In genomic region chr6:2730353-2730752, GRCh38 we compare ENCODE assay signal across 21 cellular contexts. TPM values are rescaled to one million over a fixed set of nuclear protein-coding genes. Genes with fewer than 3 reads are reported as not detected.
A peak's percentile ranks its signal among the peaks of the same experiment; 100 is the strongest.
DNase-seq lines count a peak whose midpoint lies in the region; ATAC-seq, FAIRE-seq and TF ChIP-seq lines count a peak whose summit lies in the region.
"Had no signal": no experiment of that assay in that cellular context is flagged by ENCODE, and none has a peak within 500 bp of the region (broad histone marks: within the 10 kb centered on the region; RNA-seq: fewer than 3 reads in every experiment).

No MANE protein-coding gene starts in this region.

- no peak overlapping the region for H3K4me2 ChIP-seq in GM23338
- no peak overlapping the region for H3K4me2 ChIP-seq in K562 (ENCODE audit: insufficient read depth, low read length)
- no peak overlapping the region for H3K4me2 ChIP-seq in parathyroid adenoma (ENCODE audit: low read length)

- H3K9me3 Mint-ChIP-seq in GM23338, result no peaks in the 10 kb centered on the region
- H3K9me3 Mint-ChIP-seq: CD14-positive monocyte had no signal

- CTCF ChIA-PET in K562 (lab: Yijun Ruan, JAX; ENCODE audit: low intra/inter-chr PET ratio), result no interaction called here

- no peak for ATAC-seq in GM23338
- ATAC-seq in K562, result no peak
- no peak for ATAC-seq in GM18519 (IDR thresholded peaks at IDR 0.05; ENCODE audit: low FRiP score, unreplicated experiment)
- ATAC-seq: SK-N-SH treated with all-trans-retinoic acid at 6 μM for 48 hours had no signal

- H3K36me3 ChIP-seq in GM23338 (ENCODE audit: insufficient read depth) (no peaks in the 10 kb centered on the region), K562 (ENCODE audit: control insufficient read depth, insufficient read depth, low read length) (no peaks in the 10 kb centered on the region), parathyroid adenoma (ENCODE audit: control insufficient read depth, insufficient read depth, low read length) (no peaks in the 10 kb centered on the region), MG63 (no peaks in the 10 kb centered on the region)

- TF ChIP-seq POLR2A in K562 (conservative IDR thresholded peaks at IDR 0.05), result no peak

- H2AFZ ChIP-seq in GM23338 (peak overlapping the region; percentile 56; the same call in 1 of the 2 replicates), K562 (ENCODE audit: low read depth, low read length) (peak overlapping the region; percentile 40; the same call in 1 of the 2 replicates), parathyroid adenoma (peak overlapping the region; percentile 2)

- H3K4me1 Mint-ChIP-seq in GM23338, result peaks cover 60% of the 10 kb centered on the region

- no TSS peak for BruUV-seq in K562 (replicated peaks; lab: Mats Ljungman, UMichigan)

- no peak overlapping the region for H3K4me3 Mint-ChIP-seq in GM23338
- H3K4me3 Mint-ChIP-seq: CD14-positive monocyte, IgD-negative memory B cell had no signal

- no peaks in the 10 kb centered on the region for H3K9me2 ChIP-seq in GM23338 (ENCODE audit: insufficient read depth)

- DNase-seq in Ammon's horn (ENCODE audit: low spot score), result peak; percentile 42
- DNase-seq in GM23338 (ENCODE audit: low spot score), result no peak
- no peak for DNase-seq in K562 (ENCODE audit: extremely low read depth in 1 of 4, low spot score in 3 of 4)
- no peak for DNase-seq in MG63
- DNase-seq in stimulated activated CD4-positive, alpha-beta T cell treated with anti-CD3 and anti-CD28 coated beads, Interleukin-12 subunit alpha, Interleukin-12 subunit beta, amount 100 ng/mL, for 4 hours, result no peak
- DNase-seq: DMS 273 treated with DMSO at 0.1 percent for 48 hours; HCEC 1CT; NCI-H1105 treated with DMSO at 0.1 percent for 48 hours; NCI-H1694 treated with DMSO at 0.1 percent for 48 hours; NCI-H2107; NCI-H510A; NCI-H748 treated with DMSO at 0.1 percent for 48 hours; NK-92 treated with Interleukin-12 subunit alpha and Interleukin-12 subunit beta, amount 100 ng/mL, for 24 hours; SHP77 treated with DMSO at 0.1 percent for 48 hours had no signal

- TF ChIP-seq RAD21 in K562 (CRISPR knock-in tag; conservative IDR thresholded peaks at IDR 0.05 in 1 of 2, IDR thresholded peaks at IDR 0.05 in 1 of 2), result no peak

- H3K36me3 Mint-ChIP-seq in GM23338 (ENCODE audit: low read depth), result no peaks in the 10 kb centered on the region
- H3K36me3 Mint-ChIP-seq: CD14-positive monocyte, IgD-negative memory B cell had no signal

- no peak for TF ChIP-seq CTCF in GM23338 (conservative IDR thresholded peaks at IDR 0.05; ENCODE audit: low read depth in 2 of 2)
- TF ChIP-seq CTCF in K562 (IDR thresholded peaks at IDR 0.05 in 2 of 3, conservative IDR thresholded peaks at IDR 0.05 in 1 of 3; ENCODE audit: insufficient read depth in 2 of 3, low read depth in 1 of 3, low read length in 3 of 3), result no peak
- TF ChIP-seq CTCF in parathyroid adenoma (IDR thresholded peaks at IDR 0.05), result no peak

- H3K4me3 ChIP-seq in GM23338 (no peak overlapping the region), K562 (no peak overlapping the region), parathyroid adenoma (ENCODE audit: low read depth, low read length) (no peak overlapping the region), MG63 (no peak overlapping the region)

- 21% methylated on average over 4 of the region's 4 CpGs for WGBS in K562 (ENCODE audit: insufficient coverage, low coverage, missing lambda C conversion rate)

- H4K20me1 ChIP-seq in GM23338 (replicated peaks; ENCODE audit: insufficient read depth) (no peaks in the 10 kb centered on the region), K562 (replicated peaks; ENCODE audit: control insufficient read depth, insufficient read depth, low read length) (no peaks in the 10 kb centered on the region)

- H3F3A ChIP-seq in GM23338 (replicated peaks; ENCODE audit: low read depth), result 0 out of 2 replicates have a peak, but pooled peaks cover 4% of the 10 kb centered on the region

- H3K27me3 Mint-ChIP-seq in GM23338 (ENCODE audit: insufficient read depth, low read depth, poor library complexity), result no peaks in the 10 kb centered on the region

- H3K9me3 ChIP-seq in K562 (replicated peaks; ENCODE audit: control insufficient read depth, insufficient read depth, low read depth, low read length) (no peaks in the 10 kb centered on the region), parathyroid adenoma (ENCODE audit: control insufficient read depth, low read length) (no peaks in the 10 kb centered on the region), MG63 (no peaks in the 10 kb centered on the region)

- no peak for FAIRE-seq in K562 (lab: Jason Lieb, UNC)
- FAIRE-seq: G401.6 had no signal

- H3K27ac ChIP-seq in GM23338 (ENCODE audit: low read depth) (no peak overlapping the region), K562 (ENCODE audit: extremely low read depth, low read depth, low read length) (no peak overlapping the region), parathyroid adenoma (no peak overlapping the region)
- H3K27ac ChIP-seq: HL-60 had no signal

- H3K27me3 ChIP-seq in GM23338 (ENCODE audit: insufficient read depth) (no peaks in the 10 kb centered on the region), K562 (ENCODE audit: control insufficient read depth in 2 of 2, insufficient read depth in 2 of 2, low read length in 2 of 2) (no peaks in the 10 kb centered on the region), parathyroid adenoma (ENCODE audit: control insufficient read depth, insufficient read depth, low read length) (no peaks in the 10 kb centered on the region), MG63 (no peaks in the 10 kb centered on the region)

- H3K9ac ChIP-seq in K562 (ENCODE audit: insufficient read depth in 1 of 2, low read depth in 2 of 2, low read length in 2 of 2) (no peak overlapping the region), parathyroid adenoma (no peak overlapping the region)

- intact Hi-C loops in K562 (cut with micrococcal nuclease), result loop anchor here (10.0 kb wide), 1 partner anchor 994 kb away; no protein-coding TSS in a partner anchor

- H3K4me1 ChIP-seq in GM23338 (ENCODE audit: insufficient read depth) (peaks cover 32% of the 10 kb centered on the region), K562 (replicated peaks in 1 of 2; ENCODE audit: control insufficient read depth in 2 of 2, insufficient read depth in 2 of 2, low read length in 2 of 2) (peaks cover 9 to 48% of the 10 kb centered on the region in 2 experiments; a peak in 4 of 5 replicates), parathyroid adenoma (peaks cover 16% of the 10 kb centered on the region)

- H3K9me1 ChIP-seq in K562 (ENCODE audit: control insufficient read depth, insufficient read depth, low read length), result peaks cover 3% of the 10 kb centered on the region

- POLR2A ChIA-PET in K562 (lab: Yijun Ruan, JAX), result no interaction called here

- H3K79me2 ChIP-seq in GM23338 (replicated peaks; ENCODE audit: insufficient read depth), result no peaks in the 10 kb centered on the region
- H3K79me2 ChIP-seq in K562 (ENCODE audit: control insufficient read depth, insufficient read depth, low read length), result no peaks in the 10 kb centered on the region
- no peaks in the 10 kb centered on the region for H3K79me2 ChIP-seq in parathyroid adenoma

- H3K27ac Mint-ChIP-seq in GM23338, result no peak overlapping the region
- H3K27ac Mint-ChIP-seq: IgD-negative memory B cell had no signal

- TF ChIP-seq EP300 in K562 (IDR thresholded peaks at IDR 0.05; ENCODE audit: low read length), result no peak

- in situ Hi-C loops in K562 (cut with MboI), result no loop called here

RNA-seq across cellular contexts. Expression of gene MYLK4, which starts 20.4 kb away (rescaled TPM):
- 0.12 and 0.17 TPM in 2 replicates for total RNA-seq in GM23338 (2014; rRNA removed; shearing (Covaris generic))
- polyA plus RNA-seq in GM23338 (2016; fragmentation: Nextera tagmentation; extraction: Ambion mirVana), result 0.03 TPM in 2 replicates
- total RNA-seq in K562 (2011; cell fraction: chromatin; rRNA removed; ENCODE audit: low replicate concordance), result 0.07 and 0.16 TPM in 2 replicates
- total RNA-seq in K562 (2011; cell fraction: nucleolus; rRNA removed), result under 0.01 TPM in 1 of 2 replicates, not detected in the other
- 0.07 TPM in 1 of 2 replicates, not detected in the other for total RNA-seq in K562 (2011; cell fraction: nucleoplasm; rRNA removed)
- 0.04 and 0.09 TPM in 2 replicates for total RNA-seq in K562 (2014; rRNA removed)
- total RNA-seq in K562 (2014; rRNA removed; fragmentation: Illumina TruSeq; extraction: Trizol), result 0.04 and 0.06 TPM in 2 replicates
- total RNA-seq in K562 (2015; rRNA removed; fragmentation: Illumina TruSeq; extraction: Trizol), result 0.07 and 0.15 TPM in 2 replicates
- total RNA-seq in K562 (2021), result 0.02 and 0.07 TPM in 2 replicates
- 0.03 and 0.09 TPM in 2 replicates for polyA plus RNA-seq in K562 (2011; rRNA removed)
- 0.01 and 0.09 TPM in 2 replicates for polyA plus RNA-seq in K562 (2011; cell fraction: cytosol; rRNA removed)
- 0.30 and 0.67 TPM in 2 replicates for polyA plus RNA-seq in K562 (2011; cell fraction: nucleus; rRNA removed)
- 0.07 and 0.25 TPM in 2 replicates for polyA plus RNA-seq in K562 (2012)
- 0.03 and 0.06 TPM in 2 replicates for polyA plus RNA-seq in K562 (2014; fragmentation: Illumina TruSeq; extraction: Trizol)
- polyA plus RNA-seq in K562 (2014; fragmentation: Nextera tagmentation; extraction: Ambion mirVana), result under 1 TPM; 0.01 to 0.03 TPM
- 0.15 and 0.30 TPM in 2 replicates for polyA plus RNA-seq in K562 (2014; rRNA removed)
- polyA minus RNA-seq in K562 (2011; rRNA and poly(A)+ RNA removed), result 0.09 TPM in 1 of 2 replicates, not detected in the other
- polyA minus RNA-seq in K562 (2011; cell fraction: cytosol; rRNA and poly(A)+ RNA removed), result not detected in 2 replicates
- polyA minus RNA-seq in K562 (2011; cell fraction: nucleus; rRNA and poly(A)+ RNA removed), result under 0.01 and 0.22 TPM in 2 replicates
- not detected in 2 replicates for total RNA-seq in MG63 (2014; rRNA removed; shearing (Covaris generic); ENCODE audit: low replicate concordance)

RNA-seq across cellular contexts. Expression of gene WRNIP1, which starts 34.8 kb away (rescaled TPM):
- total RNA-seq in GM23338 (2014; rRNA removed; shearing (Covaris generic)), result 50.4 and 66.0 TPM in 2 replicates
- polyA plus RNA-seq in GM23338 (2016; fragmentation: Nextera tagmentation; extraction: Ambion mirVana) (27.6 and 34.8 TPM in 2 replicates), K562 (2011; rRNA removed) (38.9 and 44.1 TPM in 2 replicates), K562 (2014; fragmentation: Illumina TruSeq; extraction: Trizol) (52.1 and 63.6 TPM in 2 replicates), K562 (2014; fragmentation: Nextera tagmentation; extraction: Ambion mirVana) (10 to 100 TPM; 13.2 to 15.9 TPM), K562 (2014; rRNA removed) (58.3 and 59.8 TPM in 2 replicates)
- total RNA-seq in K562 (2011; cell fraction: chromatin; rRNA removed; ENCODE audit: low replicate concordance), result 22.1 and 23.9 TPM in 2 replicates
- total RNA-seq in K562 (2011; cell fraction: nucleolus; rRNA removed), result 25.7 and 28.6 TPM in 2 replicates
- 23.4 and 25.1 TPM in 2 replicates for total RNA-seq in K562 (2011; cell fraction: nucleoplasm; rRNA removed)
- total RNA-seq in K562 (2014; rRNA removed) (57.6 and 66.2 TPM in 2 replicates), K562 (2014; rRNA removed; fragmentation: Illumina TruSeq; extraction: Trizol) (35.8 and 41.6 TPM in 2 replicates), K562 (2015; rRNA removed; fragmentation: Illumina TruSeq; extraction: Trizol) (57.9 and 59.8 TPM in 2 replicates), K562 (2021) (43.6 and 48.6 TPM in 2 replicates)
- polyA plus RNA-seq in K562 (2011; cell fraction: cytosol; rRNA removed), result 48.7 and 64.2 TPM in 2 replicates
- 70.8 and 98.6 TPM in 2 replicates for polyA plus RNA-seq in K562 (2011; cell fraction: nucleus; rRNA removed)
- polyA plus RNA-seq in K562 (2012), result 48.5 and 50.6 TPM in 2 replicates
- 32.3 and 38.6 TPM in 2 replicates for polyA minus RNA-seq in K562 (2011; rRNA and poly(A)+ RNA removed)
- 23.3 and 23.9 TPM in 2 replicates for polyA minus RNA-seq in K562 (2011; cell fraction: cytosol; rRNA and poly(A)+ RNA removed)
- 36.5 and 48.5 TPM in 2 replicates for polyA minus RNA-seq in K562 (2011; cell fraction: nucleus; rRNA and poly(A)+ RNA removed)
- 41.7 and 53.3 TPM in 2 replicates for total RNA-seq in MG63 (2014; rRNA removed; shearing (Covaris generic); ENCODE audit: low replicate concordance)

Comparison
In these comparisons a context has a peak if more than half of its experiments do, and no peak if none do; other contexts are left out.
1. H2AFZ ChIP-seq: peak in every context shown above with its lines; median percentile 56 in GM23338; 40 in K562; 2 in parathyroid adenoma.